Comparison of ENCODE assay signal across 11 cellular contexts in genomic region chr7:139830779-139831498, GRCh38. TPM values are rescaled to one million over a fixed set of nuclear protein-coding genes. Genes with fewer than 3 reads are reported as not detected.
A peak's percentile ranks its signal among the peaks of the same experiment; 100 is the strongest.
DNase-seq lines count a peak whose midpoint lies in the region; ATAC-seq and TF ChIP-seq lines count a peak whose summit lies in the region.
"Had no signal": no experiment of that assay in that cellular context is flagged by ENCODE, and none has a peak within 500 bp of the region (broad histone marks: within the 10 kb centered on the region; RNA-seq: fewer than 3 reads in every experiment).

No MANE protein-coding gene starts in this region.

- H3K36me3 Mint-ChIP-seq in immature natural killer cell = peaks cover 15 to 38% (median 16%) of the 10 kb centered on the region in 3 donors

- TF ChIP-seq CTCF in left ventricle myocardium inferior (IDR thresholded peaks at IDR 0.05; ENCODE audit: borderline replicate concordance) = no peak

- H3K27me3 ChIP-seq in left ventricle myocardium inferior (ENCODE audit: low read depth) = peaks cover 9% of the 10 kb centered on the region
- H3K27me3 ChIP-seq: SJSA1 had no signal

- no peak for DNase-seq in left ventricle myocardium inferior
- no peak for DNase-seq in left ventricle myocardium superior
- DNase-seq in immature natural killer cell = peak in 1 of 3 donors; percentile 21
- DNase-seq in amniotic stem cell (lab: John Stamatoyannopoulos, UW) = no peak
- DNase-seq in NCI-H1930 (lab: John Stamatoyannopoulos, UW) = no peak
- no peak for DNase-seq in NCI-H1436 treated with DMSO at 0.1 percent for 48 hours (lab: John Stamatoyannopoulos, UW)
- DNase-seq: NCI-H1048 had no signal

- H3K9me3 ChIP-seq in left ventricle myocardium inferior (replicated peaks) = peaks cover 18% of the 10 kb centered on the region
- H3K9me3 ChIP-seq: SJSA1 had no signal

- H3K4me3 Mint-ChIP-seq in immature natural killer cell = peak overlapping the region; percentile 86 to 96 (median 88)

- peaks cover 54 to 66% of the 10 kb centered on the region in 2 donors for H3K4me1 Mint-ChIP-seq in immature natural killer cell

- intact Hi-C loops in left ventricle myocardium inferior (cut with micrococcal nuclease) (no loop called here), left ventricle myocardium superior (cut with micrococcal nuclease) (no loop called here)

- H3K4me1 ChIP-seq in left ventricle myocardium inferior = no peaks in the 10 kb centered on the region

- ATAC-seq in left ventricle myocardium superior (no peak), HG03521 (IDR thresholded peaks at IDR 0.05; ENCODE audit: unreplicated experiment) (peak; percentile 37), HG03439 (IDR thresholded peaks at IDR 0.05; ENCODE audit: unreplicated experiment) (no peak)

- no peaks in the 10 kb centered on the region for H3K36me3 ChIP-seq in left ventricle myocardium inferior
- H3K36me3 ChIP-seq: SJSA1 had no signal

- H3K9me3 Mint-ChIP-seq in immature natural killer cell = peaks cover 0 to 21% (median 7%) of the 10 kb centered on the region in 6 donors

- peak overlapping the region; percentile 35 for H3K4me3 ChIP-seq in left ventricle myocardium inferior
- H3K4me3 ChIP-seq: SJSA1 had no signal

- H3K27ac Mint-ChIP-seq in immature natural killer cell = peak overlapping the region; percentile 90 to 98 (median 96)
- H3K27ac Mint-ChIP-seq: activated T-helper 2 cell treated with anti-CD3 and anti-CD28 coated beads, Interferon-gamma antibody, Interleukin-2, Interleukin-4, amounts not matched to agents 10 μg/mL and 5 μg/mL and 100 μg/mL, durations not matched to agents 14 hours and 24 hours and 36 hours had no signal

- H3K27ac ChIP-seq in left ventricle myocardium inferior (replicated peaks) = no peak overlapping the region
- H3K27ac ChIP-seq: SJSA1 had no signal

- H3K27me3 Mint-ChIP-seq in immature natural killer cell (ENCODE audit: low read depth in 3 of 3) = peaks cover 0 to 8% (median 7%) of the 10 kb centered on the region in 3 donors

RNA-seq across cellular contexts. Expression of gene TBXAS1, which starts 1.9 kb away (rescaled TPM):
- total RNA-seq in left ventricle myocardium inferior = 3.9 TPM
- total RNA-seq in left ventricle myocardium superior = 5.0 TPM
- 10 to 100 TPM; 59.6 to 93.3 (median 68.7) TPM for polyA plus RNA-seq in immature natural killer cell

RNA-seq across cellular contexts. Expression of gene HIPK2, which starts 53.1 kb away (rescaled TPM):
- 127 TPM for total RNA-seq in left ventricle myocardium inferior
- total RNA-seq in left ventricle myocardium superior = 103 TPM
- polyA plus RNA-seq in immature natural killer cell = 10 to 100 TPM in 1 of 3 donors, 1 to 10 TPM in 2; 3.5 to 14.2 (median 3.7) TPM
